Comparison of ENCODE assay signal across 31 cellular contexts in the genomic region with DNA sequence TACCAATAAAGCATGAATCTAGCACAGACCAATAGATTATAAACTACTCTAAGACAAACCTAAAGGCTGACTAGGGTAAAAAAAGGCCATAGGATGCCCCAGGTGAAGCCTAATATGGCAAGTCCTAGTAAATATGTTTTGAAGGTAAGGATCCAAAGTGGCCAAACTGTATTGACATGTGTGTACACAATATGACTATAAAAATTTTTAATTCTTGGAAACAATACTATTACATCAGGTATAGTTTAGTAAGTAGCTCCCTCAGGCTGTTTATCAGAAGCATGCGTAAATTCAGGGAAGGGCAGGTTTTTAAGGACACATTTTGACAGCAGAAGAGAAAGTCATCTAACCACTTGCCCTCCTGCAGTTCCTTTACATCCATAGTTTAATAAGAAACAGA. TPM values are rescaled to one million over a fixed set of nuclear protein-coding genes. Genes with fewer than 3 reads are reported as not detected.
A peak's percentile ranks its signal among the peaks of the same experiment; 100 is the strongest.
DNase-seq lines count a peak whose midpoint lies in the region; ATAC-seq, FAIRE-seq and TF ChIP-seq lines count a peak whose summit lies in the region.
"Had no signal": no experiment of that assay in that cellular context is flagged by ENCODE, and none has a peak within 500 bp of the region (broad histone marks: within the 10 kb centered on the region; RNA-seq: fewer than 3 reads in every experiment).

No MANE protein-coding gene starts in this region.

- H3K27me3 Mint-ChIP-seq in astrocyte (ENCODE audit: low read depth, unreplicated experiment) (no peaks in the 10 kb centered on the region), naive B cell (no peaks in the 10 kb centered on the region)

- H3K4me1 ChIP-seq in astrocyte (ENCODE audit: insufficient read depth, low read length) = no peaks in the 10 kb centered on the region
- H3K4me1 ChIP-seq: SJCRH30 had no signal

- no peaks in the 10 kb centered on the region for H3K9me3 Mint-ChIP-seq in astrocyte (ENCODE audit: unreplicated experiment)
- no peaks in the 10 kb centered on the region for H3K9me3 Mint-ChIP-seq in naive B cell
- H3K9me3 Mint-ChIP-seq: activated naive CD4-positive, alpha-beta T cell treated with anti-CD3 and anti-CD28 coated beads, Interleukin-2, amount 50 U/mL, for 72 hours; activated T-helper 17 cell treated with anti-CD3 and anti-CD28 coated beads, Interleukin-2, amount 50 U/mL, for 72 hours; natural killer cell had no signal

- H3K27ac ChIP-seq in 22Rv1 (peak overlapping the region; percentile 26), astrocyte (ENCODE audit: low read depth, low read length) (no peak overlapping the region)
- H3K27ac ChIP-seq: gastrocnemius medialis, lower lobe of right lung, SJCRH30, suprapubic skin, VCaP had no signal

- peaks cover 4% of the 10 kb centered on the region for H3K36me3 Mint-ChIP-seq in astrocyte (ENCODE audit: low read depth, unreplicated experiment)
- peaks cover 4 to 6% of the 10 kb centered on the region in 2 donors for H3K36me3 Mint-ChIP-seq in naive B cell
- H3K36me3 Mint-ChIP-seq: activated naive CD4-positive, alpha-beta T cell treated with anti-CD3 and anti-CD28 coated beads, Interleukin-2, amount 50 U/mL, for 72 hours; natural killer cell had no signal

- peaks cover 98% of the 10 kb centered on the region for H3K79me2 ChIP-seq in astrocyte (ENCODE audit: insufficient read depth, low read length)

- intact Hi-C loops in left colon (cut with DNase I, micrococcal nuclease) = no loop called here

- H3K9me3 ChIP-seq in astrocyte (ENCODE audit: insufficient read depth, low read depth, low read length) = no peaks in the 10 kb centered on the region
- H3K9me3 ChIP-seq: gastrocnemius medialis, lower lobe of right lung, SJCRH30, suprapubic skin had no signal

- FAIRE-seq in astrocyte (lab: Jason Lieb, UNC) = no peak
- FAIRE-seq: endometrium had no signal

- no peak overlapping the region for H3K4me3 ChIP-seq in astrocyte (ENCODE audit: insufficient read depth, low read depth, low read length)
- H3K4me3 ChIP-seq: gastrocnemius medialis, lower lobe of right lung, SJCRH30, suprapubic skin had no signal

- peaks cover 91% of the 10 kb centered on the region for H4K20me1 ChIP-seq in astrocyte (ENCODE audit: insufficient read depth, low read length)

- H3K4me3 Mint-ChIP-seq in astrocyte (ENCODE audit: unreplicated experiment) (no peak overlapping the region), naive B cell (peak overlapping the region; percentile 64 to 89 (median 78))
- H3K4me3 Mint-ChIP-seq: activated CD8-positive, alpha-beta T cell treated with anti-CD3 and anti-CD28 coated beads, Interleukin-2, amount 10 ng/mL, durations not matched to agents 7 days and 5 days; activated T-helper 17 cell treated with anti-CD3 and anti-CD28 coated beads, Interleukin-2, amount 50 U/mL, for 72 hours; natural killer cell had no signal

- peak overlapping the region; percentile 68 for H3K27ac Mint-ChIP-seq in astrocyte (ENCODE audit: unreplicated experiment)
- H3K27ac Mint-ChIP-seq in naive B cell = peak overlapping the region; percentile 73 to 98 (median 89)
- H3K27ac Mint-ChIP-seq: activated CD8-positive, alpha-beta T cell treated with anti-CD3 and anti-CD28 coated beads, Interleukin-2, amount 10 ng/mL, durations not matched to agents 7 days and 5 days; activated naive CD4-positive, alpha-beta T cell treated with anti-CD3 and anti-CD28 coated beads, Interleukin-2, amount 50 U/mL, for 72 hours; activated T-helper 17 cell treated with anti-CD3 and anti-CD28 coated beads, Interleukin-2, amount 50 U/mL, for 72 hours had no signal

- ATAC-seq in HG03039 (IDR thresholded peaks at IDR 0.05; ENCODE audit: unreplicated experiment) = peak; percentile 2
- ATAC-seq in naive B cell (ENCODE audit: low read depth in 2 of 2) = no peak
- ATAC-seq in HG03095 (IDR thresholded peaks at IDR 0.05; ENCODE audit: unreplicated experiment) = no peak
- no peak for ATAC-seq in left colon
- ATAC-seq: activated CD8-positive, alpha-beta T cell treated with anti-CD3 and anti-CD28 coated beads, Interleukin-2, amount 10 ng/mL, durations not matched to agents 7 days and 5 days; activated naive CD4-positive, alpha-beta T cell treated with anti-CD3 and anti-CD28 coated beads, Interleukin-2, amount 50 U/mL, for 72 hours; activated T-helper 17 cell treated with anti-CD3 and anti-CD28 coated beads, Interleukin-2, amount 50 U/mL, for 72 hours; gastrocnemius medialis; HCT116; natural killer cell had no signal

- no peaks in the 10 kb centered on the region for H3K27me3 ChIP-seq in astrocyte (ENCODE audit: insufficient read depth, low read length)
- H3K27me3 ChIP-seq: gastrocnemius medialis, SJCRH30, suprapubic skin had no signal

- no peak overlapping the region for H3K9ac ChIP-seq in astrocyte (ENCODE audit: low read length)

- H3K4me1 Mint-ChIP-seq in astrocyte (ENCODE audit: low read depth, unreplicated experiment) (peaks cover 31% of the 10 kb centered on the region), naive B cell (peaks cover 42 to 72% (median 69%) of the 10 kb centered on the region in 3 donors)
- H3K4me1 Mint-ChIP-seq: activated T-helper 17 cell treated with anti-CD3 and anti-CD28 coated beads, Interleukin-2, amount 50 U/mL, for 72 hours; natural killer cell had no signal

- H3K36me3 ChIP-seq in astrocyte (ENCODE audit: insufficient read depth, low read length) = no peaks in the 10 kb centered on the region
- H3K36me3 ChIP-seq: gastrocnemius medialis, lower lobe of right lung, SJCRH30, suprapubic skin had no signal

- H2AFZ ChIP-seq in astrocyte (ENCODE audit: low read depth, low read length) = no peak overlapping the region

- no peak for DNase-seq in astrocyte (ENCODE audit: low read depth)
- DNase-seq in naive B cell = no peak
- no peak for DNase-seq in OCI-M2 (lab: John Stamatoyannopoulos, UW; ENCODE audit: unreplicated experiment)
- DNase-seq in COLO668 (lab: John Stamatoyannopoulos, UW; ENCODE audit: unreplicated experiment) = no peak
- no peak for DNase-seq in left colon
- DNase-seq: 8988T; activated CD4-positive, alpha-beta T cell treated with anti-CD3 and anti-CD28 coated beads for 4 hours; activated CD8-positive, alpha-beta T cell treated with anti-CD3 and anti-CD28 coated beads, Interleukin-2, amount 10 ng/mL, durations not matched to agents 7 days and 5 days; central memory CD4-positive, alpha-beta T cell; DMS153; gastrocnemius medialis; kidney glomerular epithelial cell; lower lobe of right lung; natural killer cell; NCI-H1092; NCI-H1694; NCI-H748 treated with DMSO at 0.1 percent for 48 hours; SJCRH30; stimulated activated CD4-positive, alpha-beta T cell treated with anti-CD3 and anti-CD28 coated beads, Interleukin-15, amount 100 ng/mL, for 24 hours; stimulated activated naive CD4-positive, alpha-beta T cell; SW 1271; T-helper 9 cell had no signal

- TF ChIP-seq CTCF in 22Rv1 (IDR thresholded peaks at IDR 0.05) (no peak), astrocyte (IDR thresholded peaks at IDR 0.05; ENCODE audit: insufficient read depth, low read depth, low read length) (no peak)

- H3K4me2 ChIP-seq in astrocyte (ENCODE audit: low read length) = no peak overlapping the region

RNA-seq across cellular contexts. Expression of a gene that starts 18.8 kb away (rescaled TPM):
- total RNA-seq in astrocyte (83.7 and 85.7 TPM in 2 replicates), left colon (1 to 10 TPM; 3.6 to 8.3 TPM)
- polyA plus RNA-seq in naive B cell (ENCODE audit: low read depth in 6 of 6) = 10 to 100 TPM; 12.9 to 53.9 (median 44.7) TPM
